Comparison of ENCODE assay signal across 14 cellular contexts in genomic region chr17:68792042-68792685, GRCh38.
DNase-seq lines count a peak whose midpoint lies in the region; ATAC-seq and TF ChIP-seq lines count a peak whose summit lies in the region.
"Had no signal": no experiment of that assay in that cellular context is flagged by ENCODE, and none has a peak within 500 bp of the region (broad histone marks: within the 10 kb centered on the region; RNA-seq: fewer than 3 reads in every experiment).

No MANE protein-coding gene starts in this region.

- H3K4me3 ChIP-seq in A673 (ENCODE audit: low read depth, low read length, poor library complexity, severe bottlenecking) (no peak overlapping the region), upper lobe of right lung (no peak overlapping the region)

- H3K36me3 ChIP-seq in A673 (ENCODE audit: insufficient read depth, low read length, poor library complexity, severe bottlenecking), result no peaks in the 10 kb centered on the region
- no peaks in the 10 kb centered on the region for H3K36me3 ChIP-seq in upper lobe of right lung

- H3K27ac ChIP-seq in A673 (ENCODE audit: low read depth, low read length, poor library complexity, severe bottlenecking) (peak overlapping the region; percentile 65), upper lobe of right lung (no peak overlapping the region)

- TSS peak; percentile 70 for BruUV-seq in A673 (replicated peaks; lab: Mats Ljungman, UMichigan)

- H3K36me3 Mint-ChIP-seq in progenitor cell of endocrine pancreas (ENCODE audit: insufficient read depth), result no peaks in the 10 kb centered on the region
- H3K36me3 Mint-ChIP-seq in type B pancreatic cell, result no peaks in the 10 kb centered on the region
- H3K36me3 Mint-ChIP-seq: activated naive CD4-positive, alpha-beta T cell treated with anti-CD3 and anti-CD28 coated beads, Interleukin-2, amount 50 U/mL, for 72 hours; natural killer cell treated with Interleukin-12 subunit alpha and Interleukin-12 subunit beta and Interleukin-15 and Interleukin-18, amount 100 ng/mL, for 72 hours; T-cell had no signal

- no peak for ATAC-seq in upper lobe of right lung
- ATAC-seq: activated naive CD4-positive, alpha-beta T cell treated with anti-CD3 and anti-CD28 coated beads, Interleukin-2, amount 50 U/mL, for 72 hours; left colon; natural killer cell treated with Interleukin-12 subunit alpha and Interleukin-12 subunit beta and Interleukin-15 and Interleukin-18, amount 100 ng/mL, for 72 hours; T-cell had no signal

- H3K9me3 Mint-ChIP-seq in progenitor cell of endocrine pancreas (ENCODE audit: low read depth) (peaks cover 33% of the 10 kb centered on the region), type B pancreatic cell (peaks cover 14% of the 10 kb centered on the region)
- H3K9me3 Mint-ChIP-seq: activated naive CD4-positive, alpha-beta T cell treated with anti-CD3 and anti-CD28 coated beads, Interleukin-2, amount 50 U/mL, for 72 hours; natural killer cell treated with Interleukin-12 subunit alpha and Interleukin-12 subunit beta and Interleukin-15 and Interleukin-18, amount 100 ng/mL, for 72 hours; stimulated activated naive CD8-positive, alpha-beta T cell treated with anti-CD3 and anti-CD28 coated beads, Interleukin-15, Interleukin-2, amounts not matched to agents 100 ng/mL and 50 ng/mL, for 24 hours; T-cell had no signal

- no peaks in the 10 kb centered on the region for H3K27me3 Mint-ChIP-seq in progenitor cell of endocrine pancreas
- H3K27me3 Mint-ChIP-seq in type B pancreatic cell, result peaks cover 5% of the 10 kb centered on the region

- CTCF ChIA-PET in A673 (lab: Charles Lee), result no interaction called here

- POLR2A ChIA-PET in A673 (lab: Charles Lee; ENCODE audit: low non-redundant PET), result no interaction called here

- H3K27ac Mint-ChIP-seq in progenitor cell of endocrine pancreas, result peak overlapping the region; percentile 66
- no peak overlapping the region for H3K27ac Mint-ChIP-seq in type B pancreatic cell
- H3K27ac Mint-ChIP-seq: activated naive CD4-positive, alpha-beta T cell treated with anti-CD3 and anti-CD28 coated beads, Interleukin-2, amount 50 U/mL, for 72 hours; natural killer cell treated with Interleukin-12 subunit alpha and Interleukin-12 subunit beta and Interleukin-15 and Interleukin-18, amount 100 ng/mL, for 72 hours; stimulated activated naive CD8-positive, alpha-beta T cell treated with anti-CD3 and anti-CD28 coated beads, Interleukin-15, Interleukin-2, amounts not matched to agents 100 ng/mL and 50 ng/mL, for 24 hours; T-cell had no signal

- TF ChIP-seq CTCF in A673 (conservative IDR thresholded peaks at IDR 0.05; ENCODE audit: low read depth, low read length), result no peak
- no peak for TF ChIP-seq CTCF in progenitor cell of endocrine pancreas (IDR thresholded peaks at IDR 0.05; ENCODE audit: unreplicated experiment)
- TF ChIP-seq CTCF in type B pancreatic cell (conservative IDR thresholded peaks at IDR 0.05), result no peak
- TF ChIP-seq CTCF in upper lobe of right lung (IDR thresholded peaks at IDR 0.05), result no peak

- H3K4me1 Mint-ChIP-seq in progenitor cell of endocrine pancreas (ENCODE audit: low read depth), result peaks cover 25% of the 10 kb centered on the region
- H3K4me1 Mint-ChIP-seq in type B pancreatic cell (ENCODE audit: unreplicated experiment), result peaks cover 11% of the 10 kb centered on the region

- H3K4me1 ChIP-seq in A673 (ENCODE audit: insufficient read depth, low read length, poor library complexity, severe bottlenecking) (peaks cover 29% of the 10 kb centered on the region), upper lobe of right lung (peaks cover 17% of the 10 kb centered on the region)

- intact Hi-C loops in A673 (cut with micrococcal nuclease; ENCODE audit: unreplicated experiment) (loop anchor here (5.0 kb wide), 1 partner anchor 40 kb away; no protein-coding TSS in a partner anchor), upper lobe of right lung (cut with DNase I) (no loop called here)

- peak; percentile 52 for DNase-seq in A673 (ENCODE audit: low spot score)
- DNase-seq in amniotic epithelial cell (ENCODE audit: low read depth), result peak; percentile 93
- DNase-seq in fibroblast of the conjunctiva (ENCODE audit: low read depth), result peak; percentile 81
- no peak for DNase-seq in progenitor cell of endocrine pancreas (ENCODE audit: low spot score, unreplicated experiment)
- no peak for DNase-seq in globus pallidus (ENCODE audit: low spot score)
- no peak for DNase-seq in type B pancreatic cell (ENCODE audit: extremely low spot score, unreplicated experiment)
- DNase-seq in upper lobe of right lung, result no peak
- DNase-seq in C1 segment of cervical spinal cord (lab: John Stamatoyannopoulos, UW), result no peak
- DNase-seq: left colon, right cardiac atrium, T-cell had no signal

- H3K4me3 Mint-ChIP-seq in progenitor cell of endocrine pancreas (ENCODE audit: low read depth) (no peak overlapping the region), type B pancreatic cell (no peak overlapping the region)
- H3K4me3 Mint-ChIP-seq: natural killer cell treated with Interleukin-12 subunit alpha and Interleukin-12 subunit beta and Interleukin-15 and Interleukin-18, amount 100 ng/mL, for 72 hours; stimulated activated naive CD8-positive, alpha-beta T cell treated with anti-CD3 and anti-CD28 coated beads, Interleukin-15, Interleukin-2, amounts not matched to agents 100 ng/mL and 50 ng/mL, for 24 hours; T-cell had no signal

- H3K9me3 ChIP-seq in A673 (ENCODE audit: low read depth, low read length, poor library complexity, severe bottlenecking) (no peaks in the 10 kb centered on the region), upper lobe of right lung (no peaks in the 10 kb centered on the region)

- H3K27me3 ChIP-seq in A673 (replicated peaks; ENCODE audit: insufficient read depth, low read depth, low read length, poor library complexity), result no peaks in the 10 kb centered on the region
- H3K27me3 ChIP-seq in upper lobe of right lung, result no peaks in the 10 kb centered on the region

Comparison
In these comparisons a context has a peak if more than half of its experiments do, and no peak if none do; other contexts are left out.
1. DNase-seq: peak in A673 (single experiment), amniotic epithelial cell (single experiment) and fibroblast of the conjunctiva (single experiment); none in progenitor cell of endocrine pancreas (single experiment), globus pallidus (single experiment), type B pancreatic cell (single experiment), upper lobe of right lung (single experiment) and C1 segment of cervical spinal cord (0 of 14).